In genomic region chr3:78268716-78269668, GRCh38 we compare ENCODE assay signal across 22 cellular contexts.
A peak's percentile ranks its signal among the peaks of the same experiment; 100 is the strongest.
DNase-seq lines count a peak whose midpoint lies in the region; ATAC-seq and TF ChIP-seq lines count a peak whose summit lies in the region.
"Had no signal": no experiment of that assay in that cellular context is flagged by ENCODE, and none has a peak within 500 bp of the region (broad histone marks: within the 10 kb centered on the region; RNA-seq: fewer than 3 reads in every experiment).

No MANE protein-coding gene starts in this region.

- no TSS peak for BruUV-seq in IMR-90 (replicated peaks; lab: Mats Ljungman, UMichigan)

- H2AK5ac ChIP-seq in IMR-90 (ENCODE audit: low read depth, low read length): no peak overlapping the region

- H3K36me3 Mint-ChIP-seq in endodermal cell (ENCODE audit: low read depth): peaks cover 2% of the 10 kb centered on the region
- H3K36me3 Mint-ChIP-seq in natural killer cell: peaks cover 19% of the 10 kb centered on the region
- H3K36me3 Mint-ChIP-seq: activated naive CD4-positive, alpha-beta T cell treated with anti-CD3 and anti-CD28 coated beads, Interleukin-2, amount 10 ng/mL, durations not matched to agents 7 days and 5 days had no signal

- H2BK5ac ChIP-seq in IMR-90 (ENCODE audit: low read depth, low read length, poor library complexity, severe bottlenecking): no peak overlapping the region

- no peak for TF ChIP-seq RAD21 in IMR-90 (IDR thresholded peaks at IDR 0.05; ENCODE audit: low read length)

- H3K4me3 ChIP-seq in IMR-90 (ENCODE audit: insufficient read depth, low read depth, low read length) (no peak overlapping the region), endodermal cell (ENCODE audit: low read length) (no peak overlapping the region), suprapubic skin (no peak overlapping the region), gastroesophageal sphincter (no peak overlapping the region)
- H3K4me3 ChIP-seq: cardiac muscle cell, lower lobe of right lung, prostate gland, SJSA1 had no signal

- H2BK20ac ChIP-seq in IMR-90 (ENCODE audit: low read depth, low read length): no peak overlapping the region

- H4K8ac ChIP-seq in IMR-90 (ENCODE audit: low read depth in 2 of 2, low read length in 2 of 2): no peak overlapping the region

- no peak overlapping the region for H3K4me2 ChIP-seq in IMR-90 (ENCODE audit: low read depth, low read length)

- no peak overlapping the region for H3K23ac ChIP-seq in IMR-90 (ENCODE audit: low read depth, low read length)

- H3K4me1 ChIP-seq in IMR-90 (ENCODE audit: control insufficient read depth, insufficient read depth, low read length) (no peaks in the 10 kb centered on the region), endodermal cell (ENCODE audit: control insufficient read depth, insufficient read depth, low read length) (no peaks in the 10 kb centered on the region), suprapubic skin (no peaks in the 10 kb centered on the region), gastroesophageal sphincter (no peaks in the 10 kb centered on the region)
- H3K4me1 ChIP-seq: lower lobe of right lung, prostate gland, SJSA1 had no signal

- peaks cover 14% of the 10 kb centered on the region for H3K9me3 Mint-ChIP-seq in endodermal cell
- peaks cover 4 to 9% of the 10 kb centered on the region in 2 donors for H3K9me3 Mint-ChIP-seq in natural killer cell
- H3K9me3 Mint-ChIP-seq: type B pancreatic cell had no signal

- TF ChIP-seq POLR2A in IMR-90 (IDR thresholded peaks at IDR 0.05; ENCODE audit: low read depth, low read length) (no peak), suprapubic skin (IDR thresholded peaks at IDR 0.05) (no peak), gastroesophageal sphincter (IDR thresholded peaks at IDR 0.05) (no peak)

- no peaks in the 10 kb centered on the region for H3K9me1 ChIP-seq in IMR-90 (ENCODE audit: insufficient read depth, low read length)

- H3K4me1 Mint-ChIP-seq in endodermal cell (no peaks in the 10 kb centered on the region), natural killer cell (peaks cover 11 to 26% of the 10 kb centered on the region in 2 donors)
- H3K4me1 Mint-ChIP-seq: activated CD4-positive, alpha-beta T cell treated with anti-CD3 and anti-CD28 coated beads, Interleukin-2, amount 10 ng/mL, durations not matched to agents 24 days and 14 days; activated naive CD4-positive, alpha-beta T cell treated with anti-CD3 and anti-CD28 coated beads, Interleukin-2, amount 10 ng/mL, durations not matched to agents 7 days and 5 days; T-helper 17 cell had no signal

- in situ Hi-C loops in IMR-90 (cut with MboI; ENCODE audit: low sequenced_read_pairs): loop anchor here (25.0 kb wide), 1 partner anchor 768 kb away; no protein-coding TSS in a partner anchor

- H3K9ac ChIP-seq in IMR-90 (ENCODE audit: low read depth, low read length) (no peak overlapping the region), endodermal cell (ENCODE audit: extremely low read depth, low read length, poor library complexity, severe bottlenecking) (no peak overlapping the region)

- intact Hi-C loops in IMR-90 (cut with micrococcal nuclease) (no loop called here), natural killer cell (cut with micrococcal nuclease) (no loop called here)

- H3K27me3 Mint-ChIP-seq in endodermal cell (ENCODE audit: insufficient read depth): no peaks in the 10 kb centered on the region
- H3K27me3 Mint-ChIP-seq in natural killer cell (ENCODE audit: low read depth in 2 of 2): no peaks in the 10 kb centered on the region
- H3K27me3 Mint-ChIP-seq: activated CD4-positive, alpha-beta T cell treated with anti-CD3 and anti-CD28 coated beads, Interleukin-2, amount 10 ng/mL, durations not matched to agents 24 days and 14 days; activated naive CD4-positive, alpha-beta T cell treated with anti-CD3 and anti-CD28 coated beads, Interleukin-2, amount 10 ng/mL, durations not matched to agents 7 days and 5 days; T-helper 17 cell; type B pancreatic cell had no signal

- DNase-seq in EH (ENCODE audit: low read depth) (peak; percentile 16), IMR-90 (no peak), endodermal cell (peak; percentile 59), natural killer cell (peak; percentile 31), suprapubic skin (ENCODE audit: low spot score in 2 of 2) (no peak), activated gamma-delta T cell treated with Interleukin-2 at 50 U/mL for 16 hours (no peak), HUDEP-2 (lab: John Stamatoyannopoulos, UW; ENCODE audit: unreplicated experiment in 76 of 76) (no peak)
- DNase-seq: activated CD4-positive, alpha-beta T cell treated with anti-CD3 and anti-CD28 coated beads, Interleukin-2, amount 10 ng/mL, durations not matched to agents 24 days and 14 days; activated naive CD4-positive, alpha-beta T cell treated with anti-CD3 and anti-CD28 coated beads, Interleukin-2, amount 10 ng/mL, durations not matched to agents 7 days and 5 days; activated T-cell treated with anti-CD3 and anti-CD28 coated beads, Interleukin-2, amount 50 U/mL, for 72 hours; KG1; lower lobe of right lung; NCI-H146; stimulated activated CD8-positive, alpha-beta memory T cell treated with anti-CD3 and anti-CD28 coated beads, Interleukin-4, amount 100 ng/mL, for 48 hours; T-helper 17 cell had no signal

- H3K9me3 ChIP-seq in IMR-90 (ENCODE audit: control insufficient read depth, insufficient read depth, low read length) (peaks cover 5% of the 10 kb centered on the region; the same call in 1 of the 2 replicates), endodermal cell (ENCODE audit: control insufficient read depth, low read length) (peaks cover 12% of the 10 kb centered on the region), suprapubic skin (no peaks in the 10 kb centered on the region), gastroesophageal sphincter (peaks cover 0 to 26% (median 0%) of the 10 kb centered on the region in 3 donors)
- H3K9me3 ChIP-seq: neutrophil, prostate gland, SJSA1 had no signal

- H2BK120ac ChIP-seq in IMR-90 (ENCODE audit: low read depth, low read length): no peak overlapping the region

- no CpG with 5 or more reads among the region's 5 CpGs for WGBS in IMR-90 (ENCODE audit: extremely low coverage in 2 of 2, insufficient read length in 1 of 2), 2 experiments
- WGBS in endodermal cell (ENCODE audit: insufficient coverage in 1 of 2, insufficient read length in 1 of 2), 2 experiments: 84 to 90% methylated on average over 2 to 5 of the region's 5 CpGs
- WGBS in suprapubic skin: 90% methylated on average over 3 of the region's 5 CpGs
- WGBS in gastroesophageal sphincter (ENCODE audit: low coverage in 1 of 2), 2 donors: no CpG with 5 or more reads among the region's 5 CpGs

- H3K4me3 Mint-ChIP-seq in endodermal cell: no peak overlapping the region
- peak overlapping the region; percentile 55 for H3K4me3 Mint-ChIP-seq in natural killer cell
- H3K4me3 Mint-ChIP-seq: activated CD4-positive, alpha-beta T cell treated with anti-CD3 and anti-CD28 coated beads, Interleukin-2, amount 10 ng/mL, durations not matched to agents 24 days and 14 days; activated naive CD4-positive, alpha-beta T cell treated with anti-CD3 and anti-CD28 coated beads, Interleukin-2, amount 10 ng/mL, durations not matched to agents 7 days and 5 days; activated T-cell treated with anti-CD3 and anti-CD28 coated beads, Interleukin-2, amount 50 U/mL, for 72 hours; T-helper 17 cell; type B pancreatic cell had no signal

- no peak overlapping the region for H3K18ac ChIP-seq in IMR-90 (ENCODE audit: low read depth, low read length)

- H3K27me3 ChIP-seq in IMR-90 (ENCODE audit: control insufficient read depth, insufficient read depth, low read length): no peaks in the 10 kb centered on the region
- H3K27me3 ChIP-seq in endodermal cell (ENCODE audit: control insufficient read depth, insufficient read depth, low read length, poor library complexity, severe bottlenecking): no peaks in the 10 kb centered on the region
- H3K27me3 ChIP-seq in suprapubic skin: no peaks in the 10 kb centered on the region
- H3K27me3 ChIP-seq in gastroesophageal sphincter: no peaks in the 10 kb centered on the region
- H3K27me3 ChIP-seq: cardiac muscle cell, neutrophil, SJSA1 had no signal

- POLR2A ChIA-PET in IMR-90 (lab: Charles Lee; ENCODE audit: unreplicated experiment): no interaction called here

- dilution Hi-C loops in IMR-90 (cut with HindIII; ENCODE audit: low sequenced_read_pairs, unreplicated experiment): no loop called here

- TF ChIP-seq CTCF in IMR-90 (conservative IDR thresholded peaks at IDR 0.05; ENCODE audit: low read depth, low read length) (no peak), endodermal cell (conservative IDR thresholded peaks at IDR 0.05) (no peak), natural killer cell (IDR thresholded peaks at IDR 0.05) (no peak), suprapubic skin (IDR thresholded peaks at IDR 0.05) (no peak), gastroesophageal sphincter (IDR thresholded peaks at IDR 0.05) (no peak)

- H3K79me1 ChIP-seq in IMR-90 (ENCODE audit: low read depth in 1 of 2, low read length in 2 of 2): no peaks in the 10 kb centered on the region

- CTCF ChIA-PET in IMR-90 (lab: Yijun Ruan, JAX): no interaction called here

- H4K20me1 ChIP-seq in IMR-90 (ENCODE audit: insufficient read depth, low read length): no peaks in the 10 kb centered on the region

- no peak overlapping the region for H4K5ac ChIP-seq in IMR-90 (ENCODE audit: low read depth, low read length)

- H2BK15ac ChIP-seq in IMR-90 (ENCODE audit: low read depth, low read length): no peak overlapping the region; the same call in 2 of the 3 replicates

- TF ChIP-seq EP300 in suprapubic skin (IDR thresholded peaks at IDR 0.05): no peak
- TF ChIP-seq EP300 in gastroesophageal sphincter (IDR thresholded peaks at IDR 0.05): no peak

- no peak overlapping the region for H2AK9ac ChIP-seq in IMR-90 (replicated peaks; ENCODE audit: low read depth, low read length, poor library complexity)

- H3K36me3 ChIP-seq in IMR-90 (ENCODE audit: control insufficient read depth, insufficient read depth, low read length) (no peaks in the 10 kb centered on the region), endodermal cell (ENCODE audit: control insufficient read depth, insufficient read depth, low read length) (no peaks in the 10 kb centered on the region), suprapubic skin (no peaks in the 10 kb centered on the region), gastroesophageal sphincter (no peaks in the 10 kb centered on the region)
- H3K36me3 ChIP-seq: cardiac muscle cell, lower lobe of right lung, neutrophil, prostate gland, SJSA1 had no signal

- H3K56ac ChIP-seq in IMR-90 (ENCODE audit: extremely low read depth, insufficient read depth, low read length): no peak overlapping the region

- peak overlapping the region; percentile 55; the same call in 1 of the 2 replicates for H4K91ac ChIP-seq in IMR-90 (ENCODE audit: insufficient read depth, low read depth, low read length)

- H3K4ac ChIP-seq in IMR-90 (ENCODE audit: low read depth, low read length): no peak overlapping the region

- no peak overlapping the region for H3K27ac ChIP-seq in IMR-90 (ENCODE audit: insufficient read depth, low read length)
- no peak overlapping the region for H3K27ac ChIP-seq in endodermal cell (ENCODE audit: low read depth, low read length)
- no peak overlapping the region for H3K27ac ChIP-seq in suprapubic skin
- H3K27ac ChIP-seq in gastroesophageal sphincter: no peak overlapping the region
- H3K27ac ChIP-seq: cardiac muscle cell, lower lobe of right lung, neutrophil, prostate gland, SJSA1 had no signal

- H3K14ac ChIP-seq in IMR-90 (replicated peaks; ENCODE audit: low read depth, low read length): no peak overlapping the region

- H3K27ac Mint-ChIP-seq in endodermal cell (no peak overlapping the region), natural killer cell (peak overlapping the region in 1 of 2 donors; percentile 72)
- H3K27ac Mint-ChIP-seq: activated CD4-positive, alpha-beta T cell treated with anti-CD3 and anti-CD28 coated beads, Interleukin-2, amount 10 ng/mL, durations not matched to agents 24 days and 14 days; activated naive CD4-positive, alpha-beta T cell treated with anti-CD3 and anti-CD28 coated beads, Interleukin-2, amount 10 ng/mL, durations not matched to agents 7 days and 5 days; activated T-cell treated with anti-CD3 and anti-CD28 coated beads, Interleukin-2, amount 50 U/mL, for 72 hours; T-helper 17 cell; type B pancreatic cell had no signal

- ATAC-seq in IMR-90 (ENCODE audit: low read depth): no peak; the same call in 1 of the 2 replicates
- peak; percentile 90 to 96 (median 96) for ATAC-seq in natural killer cell
- no peak for ATAC-seq in gastroesophageal sphincter
- ATAC-seq: activated T-cell treated with anti-CD3 and anti-CD28 coated beads, Interleukin-2, amount 50 U/mL, for 72 hours; Panc1; T-helper 17 cell had no signal

- H2AFZ ChIP-seq in IMR-90 (replicated peaks; ENCODE audit: low read length, poor library complexity): no peak overlapping the region

Comparison
In these comparisons a context has a peak if more than half of its experiments do, and no peak if none do; other contexts are left out.
1. DNase-seq: peak in EH (single experiment), endodermal cell (single experiment) and natural killer cell (single experiment); none in IMR-90 (single experiment), suprapubic skin (0 of 2), activated gamma-delta T cell treated with Interleukin-2 at 50 U/mL for 16 hours (single experiment) and HUDEP-2 (0 of 76).
2. ATAC-seq: peak in natural killer cell (3 of 3); none in IMR-90 (single experiment) and gastroesophageal sphincter (single experiment).